15 cellular contexts compared by ENCODE assay signal in genomic region chr16:3076577-3076976, GRCh38. TPM values are rescaled to one million over a fixed set of nuclear protein-coding genes. Genes with fewer than 3 reads are reported as not detected.
A peak's percentile ranks its signal among the peaks of the same experiment; 100 is the strongest.
DNase-seq lines count a peak whose midpoint lies in the region; ATAC-seq and TF ChIP-seq lines count a peak whose summit lies in the region.
"Had no signal": no experiment of that assay in that cellular context is flagged by ENCODE, and none has a peak within 500 bp of the region (broad histone marks: within the 10 kb centered on the region; RNA-seq: fewer than 3 reads in every experiment).

No MANE protein-coding gene starts in this region.

- H3K27ac ChIP-seq in left ventricle myocardium inferior (replicated peaks) (peak overlapping the region; percentile 16), esophagus squamous epithelium (peak overlapping the region in 3 of 4 donors; percentile 38 to 69 (median 54)), upper lobe of right lung (peak overlapping the region; percentile 51)
- H3K27ac ChIP-seq: parathyroid adenoma, suprapubic skin had no signal

- H3K4me1 ChIP-seq in left ventricle myocardium inferior, result peaks cover 11% of the 10 kb centered on the region
- H3K4me1 ChIP-seq in esophagus squamous epithelium, result peaks cover 0 to 15% (median 0%) of the 10 kb centered on the region in 3 donors
- H3K4me1 ChIP-seq in upper lobe of right lung, result no peaks in the 10 kb centered on the region
- H3K4me1 ChIP-seq: parathyroid adenoma had no signal

- H3K27me3 ChIP-seq in left ventricle myocardium inferior (ENCODE audit: low read depth) (no peaks in the 10 kb centered on the region), esophagus squamous epithelium (peaks cover 0 to 20% (median 0%) of the 10 kb centered on the region in 4 donors), upper lobe of right lung (no peaks in the 10 kb centered on the region)
- H3K27me3 ChIP-seq: suprapubic skin had no signal

- H3K27ac Mint-ChIP-seq in T-cell, result peak overlapping the region; percentile 98 to 100

- peak overlapping the region; percentile 63 to 73 (median 69) for H3K4me3 Mint-ChIP-seq in T-cell

- 90 to 100% methylated on average over 1 to 4 of the region's 6 CpGs for WGBS in esophagus squamous epithelium, 2 donors

- no peaks in the 10 kb centered on the region for H3K9me3 ChIP-seq in left ventricle myocardium inferior (replicated peaks)
- H3K9me3 ChIP-seq in esophagus squamous epithelium, result no peaks in the 10 kb centered on the region
- H3K9me3 ChIP-seq in upper lobe of right lung, result no peaks in the 10 kb centered on the region
- H3K9me3 ChIP-seq: suprapubic skin had no signal

- DNase-seq in left ventricle myocardium inferior (no peak), cardiac septum (ENCODE audit: low spot score) (no peak), T-cell (no peak), esophagus squamous epithelium (lab: John Stamatoyannopoulos, UW) (no peak), upper lobe of right lung (no peak), cerebellar cortex (ENCODE audit: low spot score) (no peak), NCI-H187 (lab: John Stamatoyannopoulos, UW) (no peak)
- DNase-seq: DMS79 treated with DMSO at 0.1 percent for 48 hours, foreskin melanocyte, NCI-H2029 treated with DMSO at 0.1 percent for 48 hours, NCI-H526 had no signal

- POLR2A ChIA-PET in T-cell (lab: Charles Lee), result no interaction called here

- CTCF ChIA-PET in T-cell (lab: Charles Lee), result interaction anchor here in 1 of 2 donors (1.0 to 2.1 kb wide), 4 partner anchors 14 to 53 kb away, joined by 3 to 8 read pairs (median 4); no protein-coding TSS in a partner anchor

- no peak for ATAC-seq in T-cell (replicated peaks in 1 of 4)
- no peak for ATAC-seq in upper lobe of right lung
- no peak for ATAC-seq in GM18858 (IDR thresholded peaks at IDR 0.05; ENCODE audit: unreplicated experiment)

- TF ChIP-seq POLR2A in esophagus squamous epithelium (IDR thresholded peaks at IDR 0.05), result no peak

- H3K36me3 Mint-ChIP-seq in T-cell, result peaks cover 7% of the 10 kb centered on the region

- peaks cover 83 to 91% (median 87%) of the 10 kb centered on the region in 3 donors for H3K4me1 Mint-ChIP-seq in T-cell

- no peak for TF ChIP-seq CTCF in left ventricle myocardium inferior (IDR thresholded peaks at IDR 0.05; ENCODE audit: borderline replicate concordance)
- TF ChIP-seq CTCF in esophagus squamous epithelium (IDR thresholded peaks at IDR 0.05), result no peak
- TF ChIP-seq CTCF in upper lobe of right lung (IDR thresholded peaks at IDR 0.05), result no peak

- intact Hi-C loops in left ventricle myocardium inferior (cut with micrococcal nuclease) (no loop called here), cardiac septum (cut with DNase I) (no loop called here), esophagus squamous epithelium (cut with DNase I) (no loop called here), upper lobe of right lung (cut with DNase I) (no loop called here)

- H3K27me3 Mint-ChIP-seq in T-cell, result no peaks in the 10 kb centered on the region

- H3K36me3 ChIP-seq in left ventricle myocardium inferior (peaks cover 3% of the 10 kb centered on the region), esophagus squamous epithelium (no peaks in the 10 kb centered on the region), upper lobe of right lung (no peaks in the 10 kb centered on the region)
- H3K36me3 ChIP-seq: suprapubic skin had no signal

- H3K9me3 Mint-ChIP-seq in T-cell, result no peaks in the 10 kb centered on the region

- H3K4me3 ChIP-seq in left ventricle myocardium inferior (no peak overlapping the region), esophagus squamous epithelium (no peak overlapping the region), upper lobe of right lung (no peak overlapping the region)
- H3K4me3 ChIP-seq: suprapubic skin had no signal

RNA-seq across cellular contexts. Expression of gene IL32, which starts 11.1 kb away (rescaled TPM):
- 36.3 TPM for total RNA-seq in left ventricle myocardium inferior
- total RNA-seq in cardiac septum, result 32.3 TPM
- total RNA-seq in T-cell, result 1,000 to 10,000 TPM in 2 of 5 donors, 100 to 1,000 TPM in 3; 736 to 1,200 (median 999) TPM
- 10 to 100 TPM in 3 of 4 donors, 1 to 10 TPM in 1; 4.6 to 31.7 (median 17.3) TPM for total RNA-seq in esophagus squamous epithelium
- total RNA-seq in upper lobe of right lung, result 91.5 TPM

RNA-seq across cellular contexts. Expression of gene ZSCAN10, which starts 22.5 kb away (rescaled TPM):
- total RNA-seq in left ventricle myocardium inferior (not detected), cardiac septum (not detected), T-cell (under 1 TPM in 4 of 5 donors, not detected in 1; 0.19 to 0.64 (median 0.39) TPM), esophagus squamous epithelium (not detected), upper lobe of right lung (not detected)
- total RNA-seq: M059J, suprapubic skin had no signal

RNA-seq across cellular contexts. Expression of gene MMP25, which starts 30.2 kb away (rescaled TPM):
- total RNA-seq in left ventricle myocardium inferior (1.2 TPM), cardiac septum (3.0 TPM), T-cell (1 to 10 TPM; 1.6 to 9.6 (median 4.1) TPM), esophagus squamous epithelium (1 to 10 TPM in 1 of 4 donors, under 1 TPM in 3; 0.19 to 1.4 (median 0.61) TPM), upper lobe of right lung (12.8 TPM)

RNA-seq across cellular contexts. Expression of gene ZNF205, which starts 35.8 kb away (rescaled TPM):
- total RNA-seq in left ventricle myocardium inferior (8.0 TPM), cardiac septum (6.5 TPM), T-cell (under 1 TPM in 1 of 5 donors, not detected in 4; 0.38 TPM), esophagus squamous epithelium (10 to 100 TPM in 3 of 4 donors, 1 to 10 TPM in 1; 9.7 to 13.9 (median 11.9) TPM), upper lobe of right lung (11.7 TPM)

RNA-seq across cellular contexts. Expression of gene BICDL2, which starts 39.8 kb away (rescaled TPM):
- total RNA-seq in left ventricle myocardium inferior, result 0.05 TPM
- not detected for total RNA-seq in cardiac septum
- under 1 TPM in 3 of 5 donors, not detected in 2; 0.13 to 0.16 (median 0.15) TPM for total RNA-seq in T-cell
- 100 to 1,000 TPM in 2 of 4 donors, 10 to 100 TPM in 2; 54.9 to 204 (median 96.4) TPM for total RNA-seq in esophagus squamous epithelium
- 16.3 TPM for total RNA-seq in upper lobe of right lung
- total RNA-seq: M059J had no signal
